Comparison of ENCODE assay signal across 1 cellular context in genomic region chr6:167420858-167421766, GRCh38.
TF ChIP-seq lines count a peak whose summit lies in the region.

No MANE protein-coding gene starts in this region.

TF ChIP-seq in HepG2, 621 proteins besides CTCF, POLR2A, EP300 and RAD21 (continued from another document and continues in another):
- TF ChIP-seq ZBTB10 (CRISPR knock-in tag; IDR thresholded peaks at IDR 0.05; ENCODE audit: borderline replicate concordance) (no peak; the same call in 1 of the 2 replicates), ZBED4 (CRISPR knock-in tag; IDR thresholded peaks at IDR 0.05; ENCODE audit: borderline replicate concordance) (peak; percentile 83), SAFB2 (CRISPR knock-in tag; IDR thresholded peaks at IDR 0.05; ENCODE audit: borderline replicate concordance, low read depth) (0 out of 2 replicates have a peak, but pooled peaks have one; percentile 48), ZNF788 (CRISPR knock-in tag; IDR thresholded peaks at IDR 0.05; ENCODE audit: borderline replicate concordance) (peak; percentile 67; the same call in 1 of the 2 replicates), ZNF484 (CRISPR knock-in tag; IDR thresholded peaks at IDR 0.05; ENCODE audit: borderline replicate concordance, low read depth) (no peak), ZNF75D (CRISPR knock-in tag; IDR thresholded peaks at IDR 0.05; ENCODE audit: borderline replicate concordance) (no peak), MED8 (CRISPR knock-in tag; IDR thresholded peaks at IDR 0.05; ENCODE audit: insufficient replicate concordance) (no peak), RAD51 (IDR thresholded peaks at IDR 0.05; ENCODE audit: borderline replicate concordance) (no peak), PHF20 (CRISPR knock-in tag; IDR thresholded peaks at IDR 0.05) (no peak), ZFP36 (IDR thresholded peaks at IDR 0.05; ENCODE audit: borderline replicate concordance, low read depth, low read length, partially characterized antibody) (no peak), ZNF501 (CRISPR knock-in tag; IDR thresholded peaks at IDR 0.05) (peak; percentile 93), E2F5 (CRISPR knock-in tag; conservative IDR thresholded peaks at IDR 0.05) (peak; percentile 38; the same call in 1 of the 2 replicates), GTF3A (CRISPR knock-in tag; conservative IDR thresholded peaks at IDR 0.05) (no peak), ZNF766 (CRISPR knock-in tag; IDR thresholded peaks at IDR 0.05; ENCODE audit: borderline replicate concordance) (peak; percentile 41; the same call in 1 of the 2 replicates), HIC2 (CRISPR knock-in tag; IDR thresholded peaks at IDR 0.05; ENCODE audit: low read depth) (peak; percentile 95), ZBTB20 (CRISPR knock-in tag; IDR thresholded peaks at IDR 0.05; ENCODE audit: borderline replicate concordance, low read depth) (peak; percentile 83; the same call in 1 of the 2 replicates), KDM3A (CRISPR knock-in tag; IDR thresholded peaks at IDR 0.05; ENCODE audit: low read depth) (peak; percentile 89; the same call in 1 of the 2 replicates), GMEB2 (CRISPR knock-in tag; IDR thresholded peaks at IDR 0.05; ENCODE audit: low read depth) (no peak), BRD4 (CRISPR knock-in tag; IDR thresholded peaks at IDR 0.05) (peak; percentile 62; the same call in 1 of the 2 replicates), ZNF800 (CRISPR knock-in tag; IDR thresholded peaks at IDR 0.05) (peak; percentile 82; the same call in 1 of the 2 replicates), ZNF224 (CRISPR knock-in tag; IDR thresholded peaks at IDR 0.05) (0 out of 2 replicates have a peak, but pooled peaks have one; percentile 82), PITX1 (CRISPR knock-in tag; IDR thresholded peaks at IDR 0.05) (peak; percentile 68; the same call in 1 of the 2 replicates), TAF1 (CRISPR knock-in tag; IDR thresholded peaks at IDR 0.05) (peak; percentile 52; the same call in 1 of the 2 replicates), ZNF160 (CRISPR knock-in tag; IDR thresholded peaks at IDR 0.05) (peak; percentile 67; the same call in 1 of the 2 replicates), ZNF574 (CRISPR knock-in tag; IDR thresholded peaks at IDR 0.05) (peak; percentile 72; the same call in 1 of the 2 replicates), MAF1 (CRISPR knock-in tag; IDR thresholded peaks at IDR 0.05; ENCODE audit: borderline replicate concordance) (no peak; the same call in 1 of the 2 replicates), ZNF614 (CRISPR knock-in tag; IDR thresholded peaks at IDR 0.05; ENCODE audit: borderline replicate concordance) (peak; percentile 62; the same call in 1 of the 2 replicates), SOX5 (CRISPR knock-in tag; IDR thresholded peaks at IDR 0.05; ENCODE audit: borderline replicate concordance) (peak; percentile 48; the same call in 1 of the 2 replicates), RXRA (CRISPR knock-in tag; IDR thresholded peaks at IDR 0.05) (peak; percentile 95), SKIL (CRISPR knock-in tag; IDR thresholded peaks at IDR 0.05; ENCODE audit: borderline replicate concordance) (peak; percentile 31; the same call in 1 of the 2 replicates), PREB (CRISPR knock-in tag; IDR thresholded peaks at IDR 0.05) (no peak), REPIN1 (CRISPR knock-in tag; IDR thresholded peaks at IDR 0.05; ENCODE audit: borderline replicate concordance, low read depth) (peak; percentile 84; the same call in 1 of the 2 replicates), KLF13 (CRISPR knock-in tag; IDR thresholded peaks at IDR 0.05) (no peak), CERS6 (CRISPR knock-in tag; IDR thresholded peaks at IDR 0.05) (no peak), TBL1XR1 (IDR thresholded peaks at IDR 0.05; ENCODE audit: borderline replicate concordance, low read length, partially characterized antibody) (no peak), MAX (IDR thresholded peaks at IDR 0.05) (peak; percentile 75)
